ENCODE assay signal across 14 cellular contexts in the genomic region with DNA sequence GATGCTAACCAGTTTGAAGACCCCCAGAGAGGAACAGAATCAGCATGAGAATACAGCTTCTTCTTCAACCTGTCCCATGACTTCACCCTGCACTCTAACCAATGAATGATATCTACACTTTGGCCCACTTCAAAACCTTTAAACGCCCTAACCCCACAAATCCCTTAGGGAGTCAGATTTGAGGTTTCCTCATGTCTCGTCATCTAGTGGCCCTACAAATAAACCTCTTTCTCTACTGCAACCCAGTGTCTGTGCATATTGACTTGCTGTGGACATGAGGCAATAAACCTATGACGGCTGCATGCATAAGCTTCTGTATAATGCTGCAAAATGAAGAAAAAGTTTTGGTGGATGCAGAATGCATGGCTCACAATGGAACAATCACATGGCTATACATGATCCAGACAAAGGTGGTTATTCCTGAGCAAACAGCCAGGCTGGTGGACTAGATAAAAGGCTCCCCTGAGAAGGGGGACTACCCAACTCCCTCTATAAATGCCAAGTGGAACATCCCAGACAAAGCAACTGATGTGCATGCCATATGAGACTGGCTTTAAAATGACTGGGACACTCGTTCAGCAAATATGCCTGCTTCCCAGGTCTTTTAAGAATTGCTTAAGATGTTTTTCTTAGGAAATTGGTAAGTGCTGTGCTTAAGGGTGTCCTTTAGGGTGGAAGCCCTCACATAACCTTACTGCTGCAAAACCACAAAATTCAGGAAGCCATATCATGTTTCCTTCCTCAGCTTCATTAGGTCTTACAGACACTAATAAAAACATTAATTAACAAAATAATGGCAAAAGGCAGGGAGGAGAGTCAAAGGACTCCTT. TPM values are rescaled to one million over a fixed set of nuclear protein-coding genes. Genes with fewer than 3 reads are reported as not detected.
A peak's percentile ranks its signal among the peaks of the same experiment; 100 is the strongest.
DNase-seq lines count a peak whose midpoint lies in the region; ATAC-seq and TF ChIP-seq lines count a peak whose summit lies in the region.
"Had no signal": no experiment of that assay in that cellular context is flagged by ENCODE, and none has a peak within 500 bp of the region (broad histone marks: within the 10 kb centered on the region; RNA-seq: fewer than 3 reads in every experiment).

No MANE protein-coding gene starts in this region.

- DNase-seq in HFFc6 (peak; percentile 39), adipocyte (ENCODE audit: low read depth) (peak; percentile 41), memory B cell (ENCODE audit: low spot score in 2 of 2) (no peak), OCI-M1 (lab: John Stamatoyannopoulos, UW) (no peak), mucosa of descending colon (no peak), Peyer's patch (no peak)
- DNase-seq: activated CD4-positive, alpha-beta T cell treated with anti-CD3 and anti-CD28 coated beads, Interleukin-2, amount 50 U/mL, for 1 hour; activated gamma-delta T cell; caudate nucleus; NCI-H1930; psoas muscle; stimulated activated naive CD4-positive, alpha-beta T cell had no signal

- intact Hi-C loops in mucosa of descending colon (cut with DNase I, micrococcal nuclease): no loop called here

- ATAC-seq in memory B cell (ENCODE audit: low read depth) (no peak), GM18517 (IDR thresholded peaks at IDR 0.05; ENCODE audit: unreplicated experiment) (no peak), mucosa of descending colon (no peak)
- ATAC-seq: psoas muscle had no signal

- H3K36me3 Mint-ChIP-seq in HFFc6 (ENCODE audit: low read depth) (peaks cover 26% of the 10 kb centered on the region), memory B cell (peaks cover 8% of the 10 kb centered on the region)

- H3K4me3 Mint-ChIP-seq in HFFc6 (no peak overlapping the region), memory B cell (no peak overlapping the region)

- H4K20me1 ChIP-seq in BLaER1 treated with 17β-estradiol and CSF1 and Interleukin-3, amounts not matched to agents 10 nM and 100 nM: peaks cover 21 to 94% (median 27%) of the 10 kb centered on the region in 11 experiments; a peak in 21 of 22 replicates

- H3K27ac Mint-ChIP-seq in HFFc6 (peak overlapping the region; percentile 12; the same call in 1 of the 2 replicates), memory B cell (peak overlapping the region; percentile 45)

- peak overlapping the region; percentile 65 to 90 (median 79) for H3K4me2 ChIP-seq in BLaER1 treated with 17β-estradiol and CSF1 and Interleukin-3, amounts not matched to agents 10 nM and 100 nM

- no peaks in the 10 kb centered on the region for H3K27me3 ChIP-seq in BLaER1 treated with 17β-estradiol and CSF1 and Interleukin-3, amounts not matched to agents 10 nM and 100 nM
- H3K27me3 ChIP-seq in adipocyte (replicated peaks; ENCODE audit: control insufficient read depth, insufficient read depth, low read length): no peaks in the 10 kb centered on the region
- no peaks in the 10 kb centered on the region for H3K27me3 ChIP-seq in Peyer's patch

- H3K4me3 ChIP-seq in BLaER1 treated with 17β-estradiol and CSF1 and Interleukin-3, amounts not matched to agents 10 nM and 100 nM: peak overlapping the region in 2 of 10 experiments; percentile 13 to 17; a peak in 2 of 20 replicates
- H3K4me3 ChIP-seq in adipocyte (ENCODE audit: low read length) (peak overlapping the region; percentile 5), mucosa of descending colon (no peak overlapping the region), Peyer's patch (no peak overlapping the region)
- H3K4me3 ChIP-seq: psoas muscle had no signal

- no peak for TF ChIP-seq POLR2A in Peyer's patch (IDR thresholded peaks at IDR 0.05)

- H3K9me3 Mint-ChIP-seq in HFFc6 (peaks cover 16% of the 10 kb centered on the region), memory B cell (peaks cover 3% of the 10 kb centered on the region)

- TF ChIP-seq CTCF in HFFc6 (IDR thresholded peaks at IDR 0.05) (no peak), mucosa of descending colon (IDR thresholded peaks at IDR 0.05) (no peak), Peyer's patch (IDR thresholded peaks at IDR 0.05) (no peak)

- H3K27ac ChIP-seq in BLaER1 treated with 17β-estradiol and CSF1 and Interleukin-3, amounts not matched to agents 10 nM and 100 nM: peak overlapping the region in 3 of 11 experiments; percentile 20 to 24 (median 20); a peak in 2 of 22 replicates
- H3K27ac ChIP-seq in Peyer's patch: no peak overlapping the region
- H3K27ac ChIP-seq: psoas muscle had no signal

- H3K9me3 ChIP-seq in BLaER1 treated with 17β-estradiol and CSF1 and Interleukin-3, amounts not matched to agents 10 nM and 100 nM (replicated peaks in 1 of 11): peaks cover 45 to 93% (median 81%) of the 10 kb centered on the region in 11 experiments
- H3K9me3 ChIP-seq in adipocyte (ENCODE audit: control insufficient read depth, low read length): peaks cover 6% of the 10 kb centered on the region
- peaks cover 10% of the 10 kb centered on the region for H3K9me3 ChIP-seq in mucosa of descending colon
- H3K9me3 ChIP-seq in Peyer's patch: no peaks in the 10 kb centered on the region
- H3K9me3 ChIP-seq: psoas muscle had no signal

- peaks cover 20 to 75% (median 61%) of the 10 kb centered on the region in 11 experiments for H3K36me3 ChIP-seq in BLaER1 treated with 17β-estradiol and CSF1 and Interleukin-3, amounts not matched to agents 10 nM and 100 nM
- H3K36me3 ChIP-seq in adipocyte (ENCODE audit: control insufficient read depth, insufficient read depth, low read length, severe bottlenecking) (no peaks in the 10 kb centered on the region), mucosa of descending colon (ENCODE audit: low read depth) (no peaks in the 10 kb centered on the region), Peyer's patch (no peaks in the 10 kb centered on the region)

- H3K4me1 Mint-ChIP-seq in HFFc6 (ENCODE audit: low read depth) (peaks cover 14% of the 10 kb centered on the region), memory B cell (peaks cover 35% of the 10 kb centered on the region)

- peak overlapping the region in 4 of 11 experiments; percentile 2 to 35 (median 8); a peak in 1 of 22 replicates for H3K9ac ChIP-seq in BLaER1 treated with 17β-estradiol and CSF1 and Interleukin-3, amounts not matched to agents 10 nM and 100 nM
- H3K9ac ChIP-seq in adipocyte (ENCODE audit: low read length): no peak overlapping the region

- peaks cover 24 to 58% (median 33%) of the 10 kb centered on the region in 10 experiments for H3K4me1 ChIP-seq in BLaER1 treated with 17β-estradiol and CSF1 and Interleukin-3, amounts not matched to agents 10 nM and 100 nM
- H3K4me1 ChIP-seq in adipocyte (ENCODE audit: control insufficient read depth, insufficient read depth, low read length): peaks cover 38% of the 10 kb centered on the region
- peaks cover 7% of the 10 kb centered on the region for H3K4me1 ChIP-seq in mucosa of descending colon (ENCODE audit: low read depth)
- H3K4me1 ChIP-seq in Peyer's patch: peaks cover 0 to 15% (median 3%) of the 10 kb centered on the region in 4 donors

- H3K27me3 Mint-ChIP-seq in HFFc6 (ENCODE audit: insufficient read depth) (no peaks in the 10 kb centered on the region; the same call in 1 of the 2 replicates), memory B cell (no peaks in the 10 kb centered on the region)

RNA-seq across cellular contexts. Expression of a gene that starts 12.2 kb away (rescaled TPM):
- 10 to 100 TPM; 18.6 to 30.3 (median 25.0) TPM for total RNA-seq in HFFc6 (2021; fragmentation: NEBNext Ultra II Directional; extraction: Animal tissue kit (Norgen Biotek cat#: 25700))
- 10 to 100 TPM; 34.6 to 38.9 (median 37.1) TPM for total RNA-seq in mucosa of descending colon
- 10 to 100 TPM; 31.5 to 42.4 (median 36.8) TPM for total RNA-seq in Peyer's patch

Comparison
In these comparisons a context has a peak if more than half of its experiments do, and no peak if none do; other contexts are left out.
1. DNase-seq: peak in HFFc6 (single experiment) and adipocyte (single experiment); none in memory B cell (0 of 2), OCI-M1 (single experiment), mucosa of descending colon (0 of 3) and Peyer's patch (0 of 3).